ENCODE assay signal across 16 cellular contexts in genomic region chr6:126625019-126625418, GRCh38.
A peak's percentile ranks its signal among the peaks of the same experiment; 100 is the strongest.
DNase-seq lines count a peak whose midpoint lies in the region; ATAC-seq and TF ChIP-seq lines count a peak whose summit lies in the region.
"Had no signal": no experiment of that assay in that cellular context is flagged by ENCODE, and none has a peak within 500 bp of the region (broad histone marks: within the 10 kb centered on the region; RNA-seq: fewer than 3 reads in every experiment).

No MANE protein-coding gene starts in this region.

- no peak overlapping the region for H3K4me3 Mint-ChIP-seq in activated T-helper 2 cell treated with anti-CD3 and anti-CD28 coated beads, Interferon-gamma antibody, Interleukin-2, Interleukin-4, amounts not matched to agents 10 μg/mL and 5 μg/mL and 100 μg/mL, durations not matched to agents 14 hours and 24 hours and 36 hours (ENCODE audit: low read depth)
- no peak overlapping the region for H3K4me3 Mint-ChIP-seq in stimulated activated memory B cell treated with anti-CD40 and anti-IgM and Interleukin-4, amounts not matched to agents 10 μg/mL and 1 μg/mL and 100 μg/mL, for 72 hours
- H3K4me3 Mint-ChIP-seq: activated naive CD8-positive, alpha-beta T cell; IgD-negative memory B cell; T-helper 2 cell treated with Interferon-gamma antibody and Interleukin-4, amounts not matched to agents 5 μg/mL and 100 μg/mL, for 36 hours had no signal

- peak; percentile 5 for DNase-seq in HS-27A (ENCODE audit: low read depth)
- DNase-seq in adipocyte (ENCODE audit: low read depth), result peak; percentile 49
- DNase-seq in foreskin keratinocyte, result peak; percentile 4 to 40
- DNase-seq in renal cortical epithelial cell (ENCODE audit: low read depth), result peak; percentile 43
- DNase-seq in activated T-helper 2 cell treated with anti-CD3 and anti-CD28 coated beads, Interferon-gamma antibody, Interleukin-2, Interleukin-4, amounts not matched to agents 10 μg/mL and 5 μg/mL and 100 μg/mL, durations not matched to agents 14 hours and 24 hours and 36 hours (ENCODE audit: low spot score), result no peak
- no peak for DNase-seq in activated effector memory CD4-positive, alpha-beta T cell treated with Interleukin-2 at 50 U/mL for 16 hours
- DNase-seq in central memory CD4-positive, alpha-beta T cell, result no peak
- DNase-seq: activated CD8-positive, alpha-beta memory T cell treated with anti-CD3 and anti-CD28 coated beads for 24 hours; NCI-H2029 treated with DMSO at 0.1 percent for 48 hours; sigmoid colon had no signal

- no peaks in the 10 kb centered on the region for H3K36me3 ChIP-seq in adipocyte (ENCODE audit: control insufficient read depth, insufficient read depth, low read length, severe bottlenecking)
- H3K36me3 ChIP-seq: HAP-1, sigmoid colon had no signal

- H3K4me1 ChIP-seq in adipocyte (ENCODE audit: control insufficient read depth, insufficient read depth, low read length), result no peaks in the 10 kb centered on the region
- H3K4me1 ChIP-seq in foreskin keratinocyte, result no peaks in the 10 kb centered on the region
- H3K4me1 ChIP-seq: Caco-2, HAP-1, sigmoid colon had no signal

- H3K9me3 ChIP-seq in adipocyte (ENCODE audit: control insufficient read depth, low read length), result no peaks in the 10 kb centered on the region
- H3K9me3 ChIP-seq: Caco-2, HAP-1, sigmoid colon had no signal

- H3K9me3 Mint-ChIP-seq in activated T-helper 2 cell treated with anti-CD3 and anti-CD28 coated beads, Interferon-gamma antibody, Interleukin-2, Interleukin-4, amounts not matched to agents 10 μg/mL and 5 μg/mL and 100 μg/mL, durations not matched to agents 14 hours and 24 hours and 36 hours, result no peaks in the 10 kb centered on the region
- no peaks in the 10 kb centered on the region for H3K9me3 Mint-ChIP-seq in stimulated activated memory B cell treated with anti-CD40 and anti-IgM and Interleukin-4, amounts not matched to agents 10 μg/mL and 1 μg/mL and 100 μg/mL, for 72 hours
- H3K9me3 Mint-ChIP-seq: T-helper 2 cell treated with Interferon-gamma antibody and Interleukin-4, amounts not matched to agents 5 μg/mL and 100 μg/mL, for 36 hours had no signal

- H3K36me3 Mint-ChIP-seq in activated T-helper 2 cell treated with anti-CD3 and anti-CD28 coated beads, Interferon-gamma antibody, Interleukin-2, Interleukin-4, amounts not matched to agents 10 μg/mL and 5 μg/mL and 100 μg/mL, durations not matched to agents 14 hours and 24 hours and 36 hours (ENCODE audit: low read depth), result no peaks in the 10 kb centered on the region
- H3K36me3 Mint-ChIP-seq in stimulated activated memory B cell treated with anti-CD40 and anti-IgM and Interleukin-4, amounts not matched to agents 10 μg/mL and 1 μg/mL and 100 μg/mL, for 72 hours, result no peaks in the 10 kb centered on the region
- H3K36me3 Mint-ChIP-seq: activated naive CD8-positive, alpha-beta T cell; IgD-negative memory B cell had no signal

- H3K27ac ChIP-seq in foreskin keratinocyte, result no peak overlapping the region
- H3K27ac ChIP-seq: sigmoid colon had no signal

- no peak overlapping the region for H3K4me3 ChIP-seq in adipocyte (ENCODE audit: low read length)
- H3K4me3 ChIP-seq: HAP-1, sigmoid colon had no signal

- no peak overlapping the region for H3K9ac ChIP-seq in adipocyte (ENCODE audit: low read length)

- no peaks in the 10 kb centered on the region for H3K4me1 Mint-ChIP-seq in activated T-helper 2 cell treated with anti-CD3 and anti-CD28 coated beads, Interferon-gamma antibody, Interleukin-2, Interleukin-4, amounts not matched to agents 10 μg/mL and 5 μg/mL and 100 μg/mL, durations not matched to agents 14 hours and 24 hours and 36 hours (ENCODE audit: low read depth)
- no peaks in the 10 kb centered on the region for H3K4me1 Mint-ChIP-seq in stimulated activated memory B cell treated with anti-CD40 and anti-IgM and Interleukin-4, amounts not matched to agents 10 μg/mL and 1 μg/mL and 100 μg/mL, for 72 hours

- peak; percentile 51 for ATAC-seq in foreskin keratinocyte
- no peak for ATAC-seq in stimulated activated memory B cell treated with anti-CD40 and anti-IgM and Interleukin-4, amounts not matched to agents 10 μg/mL and 1 μg/mL and 100 μg/mL, for 72 hours

- H3K27ac Mint-ChIP-seq in activated T-helper 2 cell treated with anti-CD3 and anti-CD28 coated beads, Interferon-gamma antibody, Interleukin-2, Interleukin-4, amounts not matched to agents 10 μg/mL and 5 μg/mL and 100 μg/mL, durations not matched to agents 14 hours and 24 hours and 36 hours, result no peak overlapping the region
- no peak overlapping the region for H3K27ac Mint-ChIP-seq in stimulated activated memory B cell treated with anti-CD40 and anti-IgM and Interleukin-4, amounts not matched to agents 10 μg/mL and 1 μg/mL and 100 μg/mL, for 72 hours
- H3K27ac Mint-ChIP-seq: activated naive CD8-positive, alpha-beta T cell; IgD-negative memory B cell; T-helper 2 cell treated with Interferon-gamma antibody and Interleukin-4, amounts not matched to agents 5 μg/mL and 100 μg/mL, for 36 hours had no signal

- H3K27me3 ChIP-seq in adipocyte (replicated peaks; ENCODE audit: control insufficient read depth, insufficient read depth, low read length) (no peaks in the 10 kb centered on the region), foreskin keratinocyte (no peaks in the 10 kb centered on the region)
- H3K27me3 ChIP-seq: sigmoid colon had no signal

- no peak for TF ChIP-seq CTCF in foreskin keratinocyte (conservative IDR thresholded peaks at IDR 0.05)

- H3K27me3 Mint-ChIP-seq in activated T-helper 2 cell treated with anti-CD3 and anti-CD28 coated beads, Interferon-gamma antibody, Interleukin-2, Interleukin-4, amounts not matched to agents 10 μg/mL and 5 μg/mL and 100 μg/mL, durations not matched to agents 14 hours and 24 hours and 36 hours (ENCODE audit: low read depth), result no peaks in the 10 kb centered on the region
- no peaks in the 10 kb centered on the region for H3K27me3 Mint-ChIP-seq in stimulated activated memory B cell treated with anti-CD40 and anti-IgM and Interleukin-4, amounts not matched to agents 10 μg/mL and 1 μg/mL and 100 μg/mL, for 72 hours
- H3K27me3 Mint-ChIP-seq: activated naive CD8-positive, alpha-beta T cell; IgD-negative memory B cell had no signal

- intact Hi-C loops in activated T-helper 2 cell treated with anti-CD3 and anti-CD28 coated beads, Interferon-gamma antibody, Interleukin-2, Interleukin-4, amounts not matched to agents 10 μg/mL and 5 μg/mL and 100 μg/mL, durations not matched to agents 14 hours and 24 hours and 36 hours (cut with micrococcal nuclease), result no loop called here

Comparison
In these comparisons a context has a peak if more than half of its experiments do, and no peak if none do; other contexts are left out.
1. DNase-seq: peak in HS-27A (single experiment), adipocyte (single experiment), foreskin keratinocyte (2 of 2) and renal cortical epithelial cell (single experiment); none in activated T-helper 2 cell treated with anti-CD3 and anti-CD28 coated beads, Interferon-gamma antibody, Interleukin-2, Interleukin-4, amounts not matched to agents 10 μg/mL and 5 μg/mL and 100 μg/mL, durations not matched to agents 14 hours and 24 hours and 36 hours (single experiment), activated effector memory CD4-positive, alpha-beta T cell treated with Interleukin-2 at 50 U/mL for 16 hours (single experiment) and central memory CD4-positive, alpha-beta T cell (single experiment).